2 cellular contexts compared by ENCODE assay signal in the genomic region with DNA sequence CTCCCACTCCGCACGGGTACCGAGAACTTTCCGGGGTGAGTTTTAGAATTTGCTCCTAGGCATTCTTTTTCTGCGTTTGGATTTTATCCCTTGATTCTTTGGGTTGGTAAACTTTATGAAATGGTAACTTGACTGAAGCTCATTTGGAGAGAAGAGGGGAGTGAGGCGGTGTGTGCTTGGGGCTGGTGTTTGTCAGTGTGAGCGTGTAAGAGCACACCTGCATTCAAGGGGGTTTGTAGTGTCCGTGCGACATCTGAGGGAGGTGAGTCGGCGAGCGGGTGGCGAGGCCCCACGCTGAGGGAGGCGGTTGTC.
TF ChIP-seq lines count a peak whose summit lies in the region.

No MANE protein-coding gene starts in this region.

TF ChIP-seq in HepG2, 621 proteins besides CTCF, POLR2A, EP300 and RAD21 (continued from another document and continues in another):
- no peak for TF ChIP-seq MYC (CRISPR knock-in tag; IDR thresholded peaks at IDR 0.05; ENCODE audit: borderline replicate concordance)
- TF ChIP-seq HMGXB4 (CRISPR knock-in tag; IDR thresholded peaks at IDR 0.05; ENCODE audit: borderline replicate concordance in 1 of 2, low read depth in 1 of 2) = no peak; a peak in 1 of 4 replicates
- TF ChIP-seq, protein P1, sequence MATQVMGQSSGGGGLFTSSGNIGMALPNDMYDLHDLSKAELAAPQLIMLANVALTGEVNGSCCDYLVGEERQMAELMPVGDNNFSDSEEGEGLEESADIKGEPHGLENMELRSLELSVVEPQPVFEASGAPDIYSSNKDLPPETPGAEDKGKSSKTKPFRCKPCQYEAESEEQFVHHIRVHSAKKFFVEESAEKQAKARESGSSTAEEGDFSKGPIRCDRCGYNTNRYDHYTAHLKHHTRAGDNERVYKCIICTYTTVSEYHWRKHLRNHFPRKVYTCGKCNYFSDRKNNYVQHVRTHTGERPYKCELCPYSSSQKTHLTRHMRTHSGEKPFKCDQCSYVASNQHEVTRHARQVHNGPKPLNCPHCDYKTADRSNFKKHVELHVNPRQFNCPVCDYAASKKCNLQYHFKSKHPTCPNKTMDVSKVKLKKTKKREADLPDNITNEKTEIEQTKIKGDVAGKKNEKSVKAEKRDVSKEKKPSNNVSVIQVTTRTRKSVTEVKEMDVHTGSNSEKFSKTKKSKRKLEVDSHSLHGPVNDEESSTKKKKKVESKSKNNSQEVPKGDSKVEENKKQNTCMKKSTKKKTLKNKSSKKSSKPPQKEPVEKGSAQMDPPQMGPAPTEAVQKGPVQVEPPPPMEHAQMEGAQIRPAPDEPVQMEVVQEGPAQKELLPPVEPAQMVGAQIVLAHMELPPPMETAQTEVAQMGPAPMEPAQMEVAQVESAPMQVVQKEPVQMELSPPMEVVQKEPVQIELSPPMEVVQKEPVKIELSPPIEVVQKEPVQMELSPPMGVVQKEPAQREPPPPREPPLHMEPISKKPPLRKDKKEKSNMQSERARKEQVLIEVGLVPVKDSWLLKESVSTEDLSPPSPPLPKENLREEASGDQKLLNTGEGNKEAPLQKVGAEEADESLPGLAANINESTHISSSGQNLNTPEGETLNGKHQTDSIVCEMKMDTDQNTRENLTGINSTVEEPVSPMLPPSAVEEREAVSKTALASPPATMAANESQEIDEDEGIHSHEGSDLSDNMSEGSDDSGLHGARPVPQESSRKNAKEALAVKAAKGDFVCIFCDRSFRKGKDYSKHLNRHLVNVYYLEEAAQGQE (IDR thresholded peaks at IDR 0.05; ENCODE audit: borderline replicate concordance in 1 of 2, low read depth in 1 of 2, low read length in 2 of 2) = no peak
- no peak for TF ChIP-seq ZNF720 (CRISPR knock-in tag; IDR thresholded peaks at IDR 0.05)
- 0 out of 2 replicates have a peak, but pooled peaks have one; percentile 37 for TF ChIP-seq ZC3H4 (CRISPR knock-in tag; IDR thresholded peaks at IDR 0.05; ENCODE audit: borderline replicate concordance)
- TF ChIP-seq STAG1 (CRISPR knock-in tag; IDR thresholded peaks at IDR 0.05) = no peak
- 0 out of 2 replicates have a peak, but pooled peaks have one; percentile 13 for TF ChIP-seq PCBP1 (IDR thresholded peaks at IDR 0.05; ENCODE audit: borderline replicate concordance, low read depth, low read length)
- no peak for TF ChIP-seq ZNF256 (CRISPR knock-in tag; conservative IDR thresholded peaks at IDR 0.05)
- TF ChIP-seq ZNF7 (CRISPR knock-in tag; IDR thresholded peaks at IDR 0.05) = no peak
- no peak for TF ChIP-seq ZNF713 (CRISPR knock-in tag; IDR thresholded peaks at IDR 0.05)
- TF ChIP-seq PTBP1 (IDR thresholded peaks at IDR 0.05; ENCODE audit: low read depth, low read length, poor library complexity, severe bottlenecking) = no peak
- TF ChIP-seq POLR2AphosphoS5 (IDR thresholded peaks at IDR 0.05; ENCODE audit: low read depth, low read length) = peak; percentile 52
- no peak for TF ChIP-seq ZNF629 (CRISPR knock-in tag; conservative IDR thresholded peaks at IDR 0.05)
- 0 out of 2 replicates have a peak, but pooled peaks have one; percentile 9 for TF ChIP-seq JUND (CRISPR knock-in tag; IDR thresholded peaks at IDR 0.05)
- TF ChIP-seq ZNF558 (CRISPR knock-in tag; IDR thresholded peaks at IDR 0.05; ENCODE audit: borderline replicate concordance) = 0 out of 2 replicates have a peak, but pooled peaks have one; percentile 41
- 0 out of 2 replicates have a peak, but pooled peaks have one; percentile 43 for TF ChIP-seq PRMT3 (CRISPR knock-in tag; IDR thresholded peaks at IDR 0.05; ENCODE audit: borderline replicate concordance, low read depth)
- 0 out of 2 replicates have a peak, but pooled peaks have one; percentile 46 for TF ChIP-seq ZNF138 (CRISPR knock-in tag; IDR thresholded peaks at IDR 0.05; ENCODE audit: low read depth)
- TF ChIP-seq PAXIP1 (CRISPR knock-in tag; conservative IDR thresholded peaks at IDR 0.05) = 0 out of 2 replicates have a peak, but pooled peaks have one; percentile 2

TF ChIP-seq in GM12891, 5 proteins besides CTCF, POLR2A, EP300 and RAD21 (continued from another document):
- TF ChIP-seq POLR2AphosphoS5 (IDR thresholded peaks at IDR 0.05; ENCODE audit: low read depth, low read length) (no peak), SPI1 (IDR thresholded peaks at IDR 0.05; ENCODE audit: low read depth, low read length) (no peak), PAX5 (IDR thresholded peaks at IDR 0.05; ENCODE audit: insufficient read depth, low read length, severe bottlenecking) (no peak)
